Comparison of ENCODE assay signal across 1 cellular context in the genomic region with DNA sequence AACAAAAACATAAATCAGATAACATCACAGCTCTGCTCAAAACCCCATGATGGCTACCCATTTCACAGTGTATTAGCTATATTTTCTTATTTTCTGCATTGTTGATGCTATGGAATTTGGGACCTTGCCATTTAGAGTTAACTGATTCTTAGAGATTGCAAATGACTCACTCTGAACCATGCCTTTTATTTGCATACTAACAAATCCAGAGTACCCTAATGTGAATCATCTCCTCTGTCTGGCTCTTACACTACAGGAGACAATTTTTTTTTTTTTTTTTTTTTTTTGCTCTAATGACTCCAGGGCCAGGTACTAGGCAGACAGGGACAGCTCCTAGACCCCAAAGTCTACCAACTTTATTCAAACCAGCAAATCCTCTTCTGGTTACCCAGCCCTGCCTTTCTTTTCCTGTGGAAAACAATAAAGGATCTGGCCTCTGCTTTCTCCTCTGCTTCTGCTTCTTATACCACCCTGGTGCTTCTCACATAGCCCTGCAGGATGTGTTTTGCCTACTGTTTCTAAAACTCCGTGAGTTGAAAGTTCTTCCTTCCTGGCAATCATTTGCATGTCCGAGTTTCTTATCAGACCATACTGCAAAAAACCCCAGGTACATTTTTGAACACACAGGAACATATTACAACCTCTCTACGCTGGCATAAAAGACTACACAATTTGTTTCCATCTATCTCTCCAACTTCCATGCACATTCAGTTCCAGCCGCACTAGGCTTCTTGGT.
TF ChIP-seq lines count a peak whose summit lies in the region.

No MANE protein-coding gene starts in this region.

TF ChIP-seq in GM12878, 131 proteins besides CTCF, POLR2A, EP300 and RAD21:
- TF ChIP-seq BHLHE40 (IDR thresholded peaks at IDR 0.05; ENCODE audit: borderline replicate concordance in 1 of 2, low read depth in 2 of 2, low read length in 1 of 2): no peak
- peak; percentile 8 to 34; a peak in 3 of 4 replicates for TF ChIP-seq IKZF2 (IDR thresholded peaks at IDR 0.05)
- TF ChIP-seq REST (IDR thresholded peaks at IDR 0.05; ENCODE audit: low read depth, low read length): 0 out of 2 replicates have a peak, but pooled peaks have one; percentile 41
- TF ChIP-seq POU2F2 (IDR thresholded peaks at IDR 0.05; ENCODE audit: borderline replicate concordance, low read depth, low read length): peak; percentile 67; the same call in 1 of the 3 replicates
- TF ChIP-seq FOXM1 (IDR thresholded peaks at IDR 0.05; ENCODE audit: low read depth, low read length): peak; percentile 27; the same call in 1 of the 2 replicates
- peak; percentile 57 for TF ChIP-seq ZNF384 (IDR thresholded peaks at IDR 0.05; ENCODE audit: borderline replicate concordance, low read depth, low read length)
- TF ChIP-seq YY1 (IDR thresholded peaks at IDR 0.05; ENCODE audit: low read depth, low read length): no peak
- peak in 1 of 2 experiments; percentile 60; a peak in 1 of 4 replicates for TF ChIP-seq ETV6 (conservative IDR thresholded peaks at IDR 0.05 in 1 of 2, IDR thresholded peaks at IDR 0.05 in 1 of 2; ENCODE audit: borderline replicate concordance in 1 of 2, low read depth in 1 of 2)
- TF ChIP-seq ZBTB40 (IDR thresholded peaks at IDR 0.05; ENCODE audit: borderline replicate concordance): peak; percentile 52; the same call in 1 of the 2 replicates
- TF ChIP-seq NFIC (IDR thresholded peaks at IDR 0.05; ENCODE audit: low read depth, low read length): peak; percentile 53
- 0 out of 2 replicates have a peak, but pooled peaks have one; percentile 22 for TF ChIP-seq PML (IDR thresholded peaks at IDR 0.05; ENCODE audit: low read length)
